ENCODE assay signal across 8 cellular contexts in genomic region chr1:228108742-228109072, GRCh38. TPM values are rescaled to one million over a fixed set of nuclear protein-coding genes. Genes with fewer than 3 reads are reported as not detected.
DNase-seq lines count a peak whose midpoint lies in the region; ATAC-seq and TF ChIP-seq lines count a peak whose summit lies in the region.

No MANE protein-coding gene starts in this region.

- TF ChIP-seq CTCF in GM12864 (IDR thresholded peaks at IDR 0.05; ENCODE audit: low read depth, low read length, missing control alignments) (no peak), epithelial cell of esophagus (IDR thresholded peaks at IDR 0.05; ENCODE audit: insufficient read depth, low read depth, low read length, missing control alignments) (no peak), progenitor cell of endocrine pancreas (IDR thresholded peaks at IDR 0.05; ENCODE audit: unreplicated experiment) (no peak)

- peaks cover 3% of the 10 kb centered on the region for H3K36me3 Mint-ChIP-seq in progenitor cell of endocrine pancreas (ENCODE audit: insufficient read depth)

- DNase-seq in GM12864 (ENCODE audit: low read depth) (no peak), NCI-H69 (lab: John Stamatoyannopoulos, UW) (peak; percentile 17), epithelial cell of esophagus (ENCODE audit: low read depth) (no peak), progenitor cell of endocrine pancreas (ENCODE audit: low spot score, unreplicated experiment) (no peak), NCI-H2029 (lab: John Stamatoyannopoulos, UW) (no peak), C1 segment of cervical spinal cord (lab: John Stamatoyannopoulos, UW) (no peak)
- no peak for DNase-seq in activated CD8-positive, alpha-beta memory T cell treated with anti-CD3 and anti-CD28 coated beads for 24 hours

- no peaks in the 10 kb centered on the region for H3K9me3 Mint-ChIP-seq in progenitor cell of endocrine pancreas (ENCODE audit: low read depth)

- ATAC-seq in GM19463 (IDR thresholded peaks at IDR 0.05; ENCODE audit: unreplicated experiment): no peak

- no peaks in the 10 kb centered on the region for H3K27me3 Mint-ChIP-seq in progenitor cell of endocrine pancreas

- H3K4me3 Mint-ChIP-seq in progenitor cell of endocrine pancreas (ENCODE audit: low read depth): peak overlapping the region; percentile 93

- H3K4me1 Mint-ChIP-seq in progenitor cell of endocrine pancreas (ENCODE audit: low read depth): peaks cover 12% of the 10 kb centered on the region

- H3K27ac Mint-ChIP-seq in progenitor cell of endocrine pancreas: peak overlapping the region; percentile 98

- H3K4me3 ChIP-seq in GM12864 (ENCODE audit: low read depth, low read length) (peak overlapping the region; percentile 90), epithelial cell of esophagus (ENCODE audit: low read length) (peak overlapping the region; percentile 95)

RNA-seq across cellular contexts. Expression of gene MRPL55, which starts 0.4 kb away (rescaled TPM):
- total RNA-seq in progenitor cell of endocrine pancreas: 50.3 and 52.3 TPM in 2 replicates

RNA-seq across cellular contexts. Expression of gene C1orf35, which starts 5.6 kb away (rescaled TPM):
- 20.2 and 22.4 TPM in 2 replicates for total RNA-seq in progenitor cell of endocrine pancreas

RNA-seq across cellular contexts. Expression of gene ARF1, which starts 26.2 kb away (rescaled TPM):
- total RNA-seq in progenitor cell of endocrine pancreas: 259 and 267 TPM in 2 replicates

RNA-seq across cellular contexts. Expression of gene GUK1, which starts 31.4 kb away (rescaled TPM):
- total RNA-seq in progenitor cell of endocrine pancreas: 96.3 and 101 TPM in 2 replicates

RNA-seq across cellular contexts. Expression of gene GJC2, which starts 41.0 kb away (rescaled TPM):
- 1.7 and 2.1 TPM in 2 replicates for total RNA-seq in progenitor cell of endocrine pancreas
